In the genomic region with DNA sequence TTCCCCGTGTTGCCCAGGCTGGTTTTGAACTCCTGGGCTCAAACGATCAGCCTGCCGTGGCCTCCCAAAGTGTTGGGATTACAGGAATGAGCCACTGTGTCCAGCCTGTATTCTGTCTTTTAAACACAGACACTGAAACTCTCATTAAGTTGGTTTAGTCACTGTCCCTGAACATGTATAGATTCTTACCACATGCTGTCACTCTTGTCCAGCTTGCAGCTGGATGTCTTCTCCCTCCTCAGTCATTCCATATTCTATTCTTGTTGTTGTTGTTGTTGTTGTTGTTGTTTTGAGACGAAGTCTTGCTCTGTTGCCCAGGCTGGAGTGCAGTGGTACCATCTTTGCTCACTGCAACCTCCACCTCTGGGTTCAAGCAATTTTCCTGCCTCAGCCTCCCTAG, we compare ENCODE assay signal across 10 cellular contexts.
"Had no signal": no experiment of that assay in that cellular context is flagged by ENCODE, and none has a peak within 500 bp of the region (broad histone marks: within the 10 kb centered on the region; RNA-seq: fewer than 3 reads in every experiment).

No MANE protein-coding gene starts in this region.

- H2AFZ ChIP-seq: GM23248 had no signal

- H3K4me3 ChIP-seq: GM23248 had no signal

- H3K27ac ChIP-seq: GM23248, HL-60, KMS-11 had no signal

- FAIRE-seq: H54, HepG2 had no signal

- DNase-seq: GM23248, GOT3, H9, HCEC 1CT, Karpas-422, KBM-7 had no signal

- ATAC-seq: HepG2 had no signal

- H3K4me2 ChIP-seq: KMS-11 had no signal

- H3K9ac ChIP-seq: GM23248, KMS-11 had no signal
